Comparison of ENCODE assay signal across 1 cellular context in the genomic region with DNA sequence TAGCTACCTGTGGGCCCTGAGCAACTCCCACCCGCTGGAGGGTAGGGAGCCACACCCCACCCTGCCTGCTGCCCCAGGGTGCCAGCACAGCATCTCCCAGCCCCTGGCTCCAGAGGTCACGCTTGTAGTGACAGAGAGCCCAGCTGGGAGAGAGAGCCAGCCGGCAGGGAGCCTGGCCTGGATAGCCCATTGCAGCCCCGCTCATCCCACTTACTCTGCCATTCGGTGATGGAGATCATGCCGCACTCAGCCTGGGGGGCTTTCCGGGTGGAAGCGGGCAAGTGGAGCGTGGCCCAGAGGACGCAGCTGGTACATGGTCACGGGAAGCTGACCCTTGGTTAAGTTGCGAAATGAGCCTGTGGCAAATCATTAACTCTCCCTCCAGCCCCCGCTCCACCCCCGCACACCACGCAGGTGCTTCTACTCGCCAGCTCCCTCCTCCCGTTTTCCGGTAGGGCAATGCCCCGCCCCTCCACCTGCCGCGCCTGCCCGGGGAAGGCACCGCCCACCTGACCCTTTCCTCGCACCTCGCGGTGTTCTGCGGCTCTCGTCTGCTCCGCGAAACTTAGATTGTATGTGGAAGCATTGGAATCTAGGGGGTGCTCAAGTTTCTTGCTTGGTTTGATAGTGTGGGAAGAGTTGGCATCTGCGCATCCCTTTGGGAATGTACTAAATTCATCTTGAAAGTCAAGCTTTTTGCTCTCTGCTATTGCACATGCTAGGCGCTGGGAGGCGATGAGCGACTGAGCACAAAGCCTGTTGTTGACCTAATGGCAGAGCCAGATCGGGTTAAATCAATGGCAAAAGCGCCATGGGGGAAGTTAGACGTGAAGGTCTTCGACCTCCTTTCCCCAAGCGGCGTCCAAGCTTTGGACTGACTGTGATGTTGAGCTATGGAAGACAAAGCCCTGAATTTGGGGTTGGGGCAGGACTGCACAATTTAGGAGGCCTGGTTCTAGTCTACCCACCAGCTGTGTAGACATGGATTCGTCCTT.
A peak's percentile ranks its signal among the peaks of the same experiment; 100 is the strongest.
TF ChIP-seq lines count a peak whose summit lies in the region.

A gene with protein sequence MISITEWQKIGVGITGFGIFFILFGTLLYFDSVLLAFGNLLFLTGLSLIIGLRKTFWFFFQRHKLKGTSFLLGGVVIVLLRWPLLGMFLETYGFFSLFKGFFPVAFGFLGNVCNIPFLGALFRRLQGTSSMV (minus strand): TSS at position 321 of the 995 bp plus-strand sequence. CDS start 82 bp downstream, at position 239.

TF ChIP-seq in K562, 482 proteins besides CTCF, POLR2A, EP300 and RAD21 (continued from another document and continues in another):
- TF ChIP-seq, protein P1, sequence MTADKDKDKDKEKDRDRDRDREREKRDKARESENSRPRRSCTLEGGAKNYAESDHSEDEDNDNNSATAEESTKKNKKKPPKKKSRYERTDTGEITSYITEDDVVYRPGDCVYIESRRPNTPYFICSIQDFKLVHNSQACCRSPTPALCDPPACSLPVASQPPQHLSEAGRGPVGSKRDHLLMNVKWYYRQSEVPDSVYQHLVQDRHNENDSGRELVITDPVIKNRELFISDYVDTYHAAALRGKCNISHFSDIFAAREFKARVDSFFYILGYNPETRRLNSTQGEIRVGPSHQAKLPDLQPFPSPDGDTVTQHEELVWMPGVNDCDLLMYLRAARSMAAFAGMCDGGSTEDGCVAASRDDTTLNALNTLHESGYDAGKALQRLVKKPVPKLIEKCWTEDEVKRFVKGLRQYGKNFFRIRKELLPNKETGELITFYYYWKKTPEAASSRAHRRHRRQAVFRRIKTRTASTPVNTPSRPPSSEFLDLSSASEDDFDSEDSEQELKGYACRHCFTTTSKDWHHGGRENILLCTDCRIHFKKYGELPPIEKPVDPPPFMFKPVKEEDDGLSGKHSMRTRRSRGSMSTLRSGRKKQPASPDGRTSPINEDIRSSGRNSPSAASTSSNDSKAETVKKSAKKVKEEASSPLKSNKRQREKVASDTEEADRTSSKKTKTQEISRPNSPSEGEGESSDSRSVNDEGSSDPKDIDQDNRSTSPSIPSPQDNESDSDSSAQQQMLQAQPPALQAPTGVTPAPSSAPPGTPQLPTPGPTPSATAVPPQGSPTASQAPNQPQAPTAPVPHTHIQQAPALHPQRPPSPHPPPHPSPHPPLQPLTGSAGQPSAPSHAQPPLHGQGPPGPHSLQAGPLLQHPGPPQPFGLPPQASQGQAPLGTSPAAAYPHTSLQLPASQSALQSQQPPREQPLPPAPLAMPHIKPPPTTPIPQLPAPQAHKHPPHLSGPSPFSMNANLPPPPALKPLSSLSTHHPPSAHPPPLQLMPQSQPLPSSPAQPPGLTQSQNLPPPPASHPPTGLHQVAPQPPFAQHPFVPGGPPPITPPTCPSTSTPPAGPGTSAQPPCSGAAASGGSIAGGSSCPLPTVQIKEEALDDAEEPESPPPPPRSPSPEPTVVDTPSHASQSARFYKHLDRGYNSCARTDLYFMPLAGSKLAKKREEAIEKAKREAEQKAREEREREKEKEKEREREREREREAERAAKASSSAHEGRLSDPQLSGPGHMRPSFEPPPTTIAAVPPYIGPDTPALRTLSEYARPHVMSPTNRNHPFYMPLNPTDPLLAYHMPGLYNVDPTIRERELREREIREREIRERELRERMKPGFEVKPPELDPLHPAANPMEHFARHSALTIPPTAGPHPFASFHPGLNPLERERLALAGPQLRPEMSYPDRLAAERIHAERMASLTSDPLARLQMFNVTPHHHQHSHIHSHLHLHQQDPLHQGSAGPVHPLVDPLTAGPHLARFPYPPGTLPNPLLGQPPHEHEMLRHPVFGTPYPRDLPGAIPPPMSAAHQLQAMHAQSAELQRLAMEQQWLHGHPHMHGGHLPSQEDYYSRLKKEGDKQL (CRISPR knock-in tag; IDR thresholded peaks at IDR 0.05; ENCODE audit: borderline replicate concordance): no peak
- TF ChIP-seq IRF9 (tag; IDR thresholded peaks at IDR 0.05): no peak
- no peak for TF ChIP-seq RBM22 (IDR thresholded peaks at IDR 0.05; ENCODE audit: low read depth, low read length, poor library complexity, severe bottlenecking)
- TF ChIP-seq ZEB2 (IDR thresholded peaks at IDR 0.05): peak; percentile 48
- no peak for TF ChIP-seq HIVEP1 (CRISPR knock-in tag; IDR thresholded peaks at IDR 0.05)
- TF ChIP-seq NFATC3 (IDR thresholded peaks at IDR 0.05): no peak
- TF ChIP-seq ZNF165 (CRISPR knock-in tag; IDR thresholded peaks at IDR 0.05; ENCODE audit: borderline replicate concordance): no peak
- no peak for TF ChIP-seq ZNF197 (CRISPR knock-in tag; IDR thresholded peaks at IDR 0.05; ENCODE audit: low read depth)
- no peak for TF ChIP-seq SNRNP70 (optimal IDR thresholded peaks at IDR 0.05; ENCODE audit: low read depth, low read length)
- TF ChIP-seq SP1 (CRISPR knock-in tag; IDR thresholded peaks at IDR 0.05): peak; percentile 75
- TF ChIP-seq TCF7 (IDR thresholded peaks at IDR 0.05; ENCODE audit: borderline replicate concordance): no peak
- TF ChIP-seq, protein P2, sequence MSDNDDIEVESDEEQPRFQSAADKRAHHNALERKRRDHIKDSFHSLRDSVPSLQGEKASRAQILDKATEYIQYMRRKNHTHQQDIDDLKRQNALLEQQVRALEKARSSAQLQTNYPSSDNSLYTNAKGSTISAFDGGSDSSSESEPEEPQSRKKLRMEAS (CRISPR knock-in tag; IDR thresholded peaks at IDR 0.05): peak; percentile 37
- TF ChIP-seq, protein P3, sequence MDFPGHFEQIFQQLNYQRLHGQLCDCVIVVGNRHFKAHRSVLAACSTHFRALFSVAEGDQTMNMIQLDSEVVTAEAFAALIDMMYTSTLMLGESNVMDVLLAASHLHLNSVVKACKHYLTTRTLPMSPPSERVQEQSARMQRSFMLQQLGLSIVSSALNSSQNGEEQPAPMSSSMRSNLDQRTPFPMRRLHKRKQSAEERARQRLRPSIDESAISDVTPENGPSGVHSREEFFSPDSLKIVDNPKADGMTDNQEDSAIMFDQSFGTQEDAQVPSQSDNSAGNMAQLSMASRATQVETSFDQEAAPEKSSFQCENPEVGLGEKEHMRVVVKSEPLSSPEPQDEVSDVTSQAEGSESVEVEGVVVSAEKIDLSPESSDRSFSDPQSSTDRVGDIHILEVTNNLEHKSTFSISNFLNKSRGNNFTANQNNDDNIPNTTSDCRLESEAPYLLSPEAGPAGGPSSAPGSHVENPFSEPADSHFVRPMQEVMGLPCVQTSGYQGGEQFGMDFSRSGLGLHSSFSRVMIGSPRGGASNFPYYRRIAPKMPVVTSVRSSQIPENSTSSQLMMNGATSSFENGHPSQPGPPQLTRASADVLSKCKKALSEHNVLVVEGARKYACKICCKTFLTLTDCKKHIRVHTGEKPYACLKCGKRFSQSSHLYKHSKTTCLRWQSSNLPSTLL (IDR thresholded peaks at IDR 0.05): no peak
- TF ChIP-seq HDAC2 (IDR thresholded peaks at IDR 0.05): 0 out of 2 replicates have a peak, but pooled peaks have one; percentile 26
- TF ChIP-seq MGA (IDR thresholded peaks at IDR 0.05): peak; percentile 74
- no peak for TF ChIP-seq ZNF224 (CRISPR knock-in tag; IDR thresholded peaks at IDR 0.05)
- TF ChIP-seq ZNF12 (CRISPR knock-in tag; IDR thresholded peaks at IDR 0.05): no peak
- peak; percentile 87 for TF ChIP-seq CTBP1 (IDR thresholded peaks at IDR 0.05; ENCODE audit: borderline replicate concordance)
- TF ChIP-seq MTF1 (CRISPR knock-in tag; IDR thresholded peaks at IDR 0.05; ENCODE audit: borderline replicate concordance): no peak
- TF ChIP-seq PYGO2 (tag; IDR thresholded peaks at IDR 0.05): no peak
- TF ChIP-seq FOXA1 (IDR thresholded peaks at IDR 0.05; ENCODE audit: borderline replicate concordance): no peak
- peak; percentile 72 for TF ChIP-seq SMC3 (conservative IDR thresholded peaks at IDR 0.05; ENCODE audit: insufficient read depth, low read depth, low read length)
- TF ChIP-seq KLF13 (tag; IDR thresholded peaks at IDR 0.05; ENCODE audit: borderline replicate concordance, low read depth): 0 out of 2 replicates have a peak, but pooled peaks have one; percentile 30
- TF ChIP-seq ZNF766 (CRISPR knock-in tag; conservative IDR thresholded peaks at IDR 0.05): no peak
- no peak for TF ChIP-seq CEBPG (CRISPR knock-in tag; IDR thresholded peaks at IDR 0.05)
- peak in 1 of 2 experiments; percentile 63; a peak in 3 of 4 replicates for TF ChIP-seq CEBPG (tag; conservative IDR thresholded peaks at IDR 0.05 in 1 of 2, IDR thresholded peaks at IDR 0.05 in 1 of 2)
- no peak for TF ChIP-seq ZNF696 (CRISPR knock-in tag; conservative IDR thresholded peaks at IDR 0.05)
